In genomic region chr3:99927651-99928390, GRCh38 we compare ENCODE assay signal across 1 cellular context.
TF ChIP-seq lines count a peak whose summit lies in the region.

No MANE protein-coding gene starts in this region.

TF ChIP-seq in GM23338, 12 proteins besides CTCF, POLR2A, EP300 and RAD21 (continued from another document):
- no peak for TF ChIP-seq REST (IDR thresholded peaks at IDR 0.05; ENCODE audit: unreplicated experiment)
- no peak for TF ChIP-seq EZH2phosphoT487 (IDR thresholded peaks at IDR 0.05; ENCODE audit: unreplicated experiment)
- TF ChIP-seq CREB1 (CRISPR knock-in tag; IDR thresholded peaks at IDR 0.05; ENCODE audit: low read depth): no peak
- no peak for TF ChIP-seq POLR2AphosphoS5 (IDR thresholded peaks at IDR 0.05; ENCODE audit: low read depth)
- no peak for TF ChIP-seq ZNF114 (CRISPR knock-in tag; IDR thresholded peaks at IDR 0.05)
- no peak for TF ChIP-seq ETS1 (IDR thresholded peaks at IDR 0.05)
- TF ChIP-seq ZNF462 (CRISPR knock-in tag; IDR thresholded peaks at IDR 0.05): no peak
- TF ChIP-seq ZNF331 (CRISPR knock-in tag; IDR thresholded peaks at IDR 0.05; ENCODE audit: low read depth): no peak
